Comparison of ENCODE assay signal across 1 cellular context in genomic region chr11:119194811-119195210, GRCh38.
TF ChIP-seq lines count a peak whose summit lies in the region.

No MANE protein-coding gene starts in this region.

TF ChIP-seq in HepG2, 621 proteins besides CTCF, POLR2A, EP300 and RAD21:
- TF ChIP-seq SALL2 (CRISPR knock-in tag; IDR thresholded peaks at IDR 0.05) (no peak), HOXD1 (CRISPR knock-in tag; IDR thresholded peaks at IDR 0.05) (no peak), STAT6 (CRISPR knock-in tag; IDR thresholded peaks at IDR 0.05; ENCODE audit: borderline replicate concordance) (no peak), SP140L (CRISPR knock-in tag; IDR thresholded peaks at IDR 0.05; ENCODE audit: borderline replicate concordance) (no peak), ZMYM2 (CRISPR knock-in tag; IDR thresholded peaks at IDR 0.05) (no peak), KLF11 (CRISPR knock-in tag; IDR thresholded peaks at IDR 0.05) (no peak), ZNF770 (CRISPR knock-in tag; IDR thresholded peaks at IDR 0.05) (no peak), BATF2 (CRISPR knock-in tag; IDR thresholded peaks at IDR 0.05) (no peak), ZNF282 (IDR thresholded peaks at IDR 0.05; ENCODE audit: partially characterized antibody) (no peak)
